Comparison of ENCODE assay signal across 8 cellular contexts in genomic region chr14:34628681-34629135, GRCh38. TPM values are rescaled to one million over a fixed set of nuclear protein-coding genes. Genes with fewer than 3 reads are reported as not detected.
DNase-seq lines count a peak whose midpoint lies in the region; ATAC-seq and TF ChIP-seq lines count a peak whose summit lies in the region.

No MANE protein-coding gene starts in this region.

- peaks cover 18% of the 10 kb centered on the region for H3K36me3 Mint-ChIP-seq in Calu3 (ENCODE audit: insufficient read depth, unreplicated experiment)

- H3K27me3 ChIP-seq in NT2/D1 (ENCODE audit: insufficient read depth, insufficient read length), result no peaks in the 10 kb centered on the region
- H3K27me3 ChIP-seq in adipocyte (replicated peaks; ENCODE audit: control insufficient read depth, insufficient read depth, low read length), result no peaks in the 10 kb centered on the region

- peaks cover 2% of the 10 kb centered on the region for H3K9me3 Mint-ChIP-seq in Calu3 (ENCODE audit: low read depth, unreplicated experiment)

- H3K36me3 ChIP-seq in NT2/D1 (ENCODE audit: insufficient read depth, insufficient read length, low read length) (peaks cover 12% of the 10 kb centered on the region), adipocyte (ENCODE audit: control insufficient read depth, insufficient read depth, low read length, severe bottlenecking) (peaks cover 6% of the 10 kb centered on the region)

- intact Hi-C loops in Calu3 (cut with micrococcal nuclease; ENCODE audit: unreplicated experiment), result no loop called here

- peak overlapping the region; percentile 84 for H3K4me3 ChIP-seq in NT2/D1 (ENCODE audit: insufficient read length, low read depth)
- H3K4me3 ChIP-seq in adipocyte (ENCODE audit: low read length), result peak overlapping the region; percentile 99

- peak overlapping the region; percentile 11 for H3K27ac ChIP-seq in substantia nigra (ENCODE audit: low read depth, low read length, poor library complexity, severe bottlenecking)

- no peak for ATAC-seq in GM18861 (IDR thresholded peaks at IDR 0.05; ENCODE audit: unreplicated experiment)

- H3K4me1 Mint-ChIP-seq in Calu3 (ENCODE audit: low read depth, unreplicated experiment), result no peaks in the 10 kb centered on the region

- BruUV-seq in Calu3 (replicated peaks; lab: Mats Ljungman, UMichigan), result no TSS peak

- H3K9ac ChIP-seq in NT2/D1 (ENCODE audit: insufficient read length, low read depth) (peak overlapping the region; percentile 92), adipocyte (ENCODE audit: low read length) (peak overlapping the region; percentile 99)

- H3K9me3 ChIP-seq in NT2/D1 (ENCODE audit: insufficient read depth, low read length) (no peaks in the 10 kb centered on the region), adipocyte (ENCODE audit: control insufficient read depth, low read length) (no peaks in the 10 kb centered on the region)

- CTCF ChIA-PET in Calu3 (lab: Charles Lee), result no interaction called here

- H3K27ac Mint-ChIP-seq in Calu3 (ENCODE audit: unreplicated experiment), result no peak overlapping the region

- H3K4me3 Mint-ChIP-seq in Calu3 (ENCODE audit: low read depth, unreplicated experiment), result peak overlapping the region; percentile 90

- H3K4me1 ChIP-seq in NT2/D1 (ENCODE audit: insufficient read depth, insufficient read length), result peaks cover 1% of the 10 kb centered on the region
- peaks cover 16% of the 10 kb centered on the region for H3K4me1 ChIP-seq in adipocyte (ENCODE audit: control insufficient read depth, insufficient read depth, low read length)

- DNase-seq in Calu3, result no peak
- no peak for DNase-seq in NT2/D1 (ENCODE audit: low read depth, low spot score)
- peak; percentile 22 for DNase-seq in adipocyte (ENCODE audit: low read depth)
- DNase-seq in iris pigment epithelial cell (ENCODE audit: low read depth), result peak; percentile 37
- no peak for DNase-seq in substantia nigra (lab: John Stamatoyannopoulos, UW)
- DNase-seq in GF-D8 (lab: John Stamatoyannopoulos, UW), result no peak
- no peak for DNase-seq in pons (ENCODE audit: low spot score)

- TF ChIP-seq CTCF in Calu3 (IDR thresholded peaks at IDR 0.05; ENCODE audit: unreplicated experiment), result no peak

- H3K27me3 Mint-ChIP-seq in Calu3 (ENCODE audit: unreplicated experiment), result no peaks in the 10 kb centered on the region

RNA-seq across cellular contexts. Expression of gene SNX6, which starts 1.2 kb away (rescaled TPM):
- 59.2 and 64.1 TPM in 2 replicates for total RNA-seq in Calu3 (2022)

Comparison
In these comparisons a context has a peak if more than half of its experiments do, and no peak if none do; other contexts are left out.
1. DNase-seq: peak in adipocyte (single experiment) and iris pigment epithelial cell (single experiment); none in Calu3 (single experiment), NT2/D1 (single experiment), substantia nigra (0 of 49), GF-D8 (single experiment) and pons (single experiment).